Comparison of ENCODE assay signal across 8 cellular contexts in genomic region chr6:26365633-26365995, GRCh38.
DNase-seq lines count a peak whose midpoint lies in the region; FAIRE-seq and TF ChIP-seq lines count a peak whose summit lies in the region.

No MANE protein-coding gene starts in this region.

- no peak for TF ChIP-seq CTCF in VCaP (conservative IDR thresholded peaks at IDR 0.05)

- H3K4me1 ChIP-seq in iPS-15b (ENCODE audit: control insufficient read depth, insufficient read depth, low read length) (no peaks in the 10 kb centered on the region), stomach smooth muscle (ENCODE audit: control insufficient read depth, insufficient read depth, low read length) (peaks cover 4% of the 10 kb centered on the region)

- peak; percentile 64 for FAIRE-seq in GM19239 (lab: Jason Lieb, UNC)

- no peak for DNase-seq in GM19239 (ENCODE audit: insufficient read length, low spot score)
- no peak for DNase-seq in HuH-7.5 (ENCODE audit: low spot score)
- DNase-seq in glomerular visceral epithelial cell (ENCODE audit: extremely low spot score): no peak
- DNase-seq in stimulated activated CD4-positive, alpha-beta T cell treated with anti-CD3 and anti-CD28 coated beads, Interleukin-15, amount 100 ng/mL, for 24 hours: no peak
- DNase-seq in stimulated activated CD4-positive, alpha-beta T cell treated with anti-CD3 and anti-CD28 coated beads, Interleukin-2, amount 100 ng/mL, for 48 hours: no peak

- H3K27me3 ChIP-seq in iPS-15b (ENCODE audit: control insufficient read depth, insufficient read depth, low read length) (no peaks in the 10 kb centered on the region), stomach smooth muscle (ENCODE audit: control insufficient read depth in 1 of 2, insufficient read depth in 2 of 2, low read length in 2 of 2) (no peaks in the 10 kb centered on the region)

- H3K27ac ChIP-seq in VCaP (peak overlapping the region; percentile 76), stomach smooth muscle (ENCODE audit: low read length) (peak overlapping the region; percentile 58)

- H3K4me3 ChIP-seq in iPS-15b (ENCODE audit: low read depth, low read length) (peak overlapping the region; percentile 77), stomach smooth muscle (ENCODE audit: low read length in 2 of 2) (peak overlapping the region; percentile 58 to 81)

- no peaks in the 10 kb centered on the region for H3K9me3 ChIP-seq in iPS-15b (ENCODE audit: control insufficient read depth, insufficient read depth, low read length)
- H3K9me3 ChIP-seq in stomach smooth muscle (ENCODE audit: control insufficient read depth in 2 of 2, low read length in 2 of 2): no peaks in the 10 kb centered on the region

- H3K36me3 ChIP-seq in iPS-15b (ENCODE audit: control insufficient read depth, insufficient read depth, low read length) (no peaks in the 10 kb centered on the region), stomach smooth muscle (ENCODE audit: control insufficient read depth in 2 of 2, insufficient read depth in 2 of 2, low read length in 2 of 2) (no peaks in the 10 kb centered on the region)

- H3K9ac ChIP-seq in iPS-15b (ENCODE audit: low read depth, low read length) (peak overlapping the region; percentile 67), stomach smooth muscle (ENCODE audit: low read length in 2 of 2) (peak overlapping the region; percentile 53 to 78)
